In genomic region chr2:201126308-201127127, GRCh38 we compare ENCODE assay signal across 8 cellular contexts. TPM values are rescaled to one million over a fixed set of nuclear protein-coding genes. Genes with fewer than 3 reads are reported as not detected.
A peak's percentile ranks its signal among the peaks of the same experiment; 100 is the strongest.
DNase-seq lines count a peak whose midpoint lies in the region; ATAC-seq and TF ChIP-seq lines count a peak whose summit lies in the region.

No MANE protein-coding gene starts in this region.

- peak overlapping the region; percentile 70 for H3K27ac ChIP-seq in CD8-positive, alpha-beta memory T cell (ENCODE audit: low read depth, low read length)
- no peak overlapping the region for H3K27ac ChIP-seq in SJCRH30

- ATAC-seq in GM21619 (IDR thresholded peaks at IDR 0.05; ENCODE audit: unreplicated experiment), result peak; percentile 24
- no peak for ATAC-seq in T-cell (replicated peaks in 1 of 4)
- peak; percentile 4 for ATAC-seq in stimulated activated effector memory CD8-positive, alpha-beta T cell treated with anti-CD3 and anti-CD28 coated beads, Interleukin-12 subunit alpha, Interleukin-12 subunit beta, amount 100 ng/mL, for 72 hours

- H3K4me1 ChIP-seq in CD8-positive, alpha-beta memory T cell (ENCODE audit: insufficient read depth, low read length), result peaks cover 98% of the 10 kb centered on the region
- H3K4me1 ChIP-seq in SJCRH30, result peaks cover 46% of the 10 kb centered on the region

- POLR2A ChIA-PET in CD8-positive, alpha-beta memory T cell (lab: Charles Lee), result interaction anchor here (1.1 kb wide), 1 partner anchor 262 kb away, joined by 4 read pairs; the partner anchor contains the start of gene CLK1
- POLR2A ChIA-PET in T-cell (lab: Charles Lee), result interaction anchor here (0.6 to 1.6 kb wide), 8 partner anchors 16 to 545 kb away, joined by 3 to 8 read pairs (median 3); partner anchors contain the start of gene CLK1 (in 1 of the 2)

- no peak for DNase-seq in CD8-positive, alpha-beta memory T cell
- DNase-seq in T-cell (peak in 1 of 34 experiments; percentile 28), fibroblast of villous mesenchyme (ENCODE audit: low read depth) (peak; percentile 87), globus pallidus (ENCODE audit: low spot score) (no peak), SJCRH30 (no peak), OCI-M2 (lab: John Stamatoyannopoulos, UW; ENCODE audit: unreplicated experiment) (no peak)
- DNase-seq in stimulated activated effector memory CD8-positive, alpha-beta T cell treated with anti-CD3 and anti-CD28 coated beads, Interleukin-12 subunit alpha, Interleukin-12 subunit beta, amount 100 ng/mL, for 72 hours (ENCODE audit: low spot score in 2 of 2), result peak in 1 of 2 donors; percentile 56

- no peaks in the 10 kb centered on the region for H3K27me3 ChIP-seq in CD8-positive, alpha-beta memory T cell (ENCODE audit: insufficient read depth, low read length, poor library complexity, severe bottlenecking)
- no peaks in the 10 kb centered on the region for H3K27me3 ChIP-seq in SJCRH30

- H3K36me3 ChIP-seq in CD8-positive, alpha-beta memory T cell (ENCODE audit: insufficient read depth, low read length), result peaks cover 4% of the 10 kb centered on the region
- H3K36me3 ChIP-seq in SJCRH30, result no peaks in the 10 kb centered on the region

- H3K9me3 ChIP-seq in CD8-positive, alpha-beta memory T cell (ENCODE audit: low read length), result no peaks in the 10 kb centered on the region
- H3K9me3 ChIP-seq in SJCRH30 (replicated peaks), result no peaks in the 10 kb centered on the region

- no peak for TF ChIP-seq CTCF in fibroblast of villous mesenchyme (IDR thresholded peaks at IDR 0.05; ENCODE audit: insufficient read depth, low read depth, low read length)

- H3K4me3 Mint-ChIP-seq in CD8-positive, alpha-beta memory T cell, result peak overlapping the region; percentile 92 to 100 (median 95)
- peak overlapping the region; percentile 97 to 98 (median 98) for H3K4me3 Mint-ChIP-seq in T-cell
- peak overlapping the region; percentile 95 for H3K4me3 Mint-ChIP-seq in stimulated activated effector memory CD8-positive, alpha-beta T cell treated with anti-CD3 and anti-CD28 coated beads, Interleukin-12 subunit alpha, Interleukin-12 subunit beta, amount 100 ng/mL, for 72 hours

- CTCF ChIA-PET in CD8-positive, alpha-beta memory T cell (lab: Charles Lee), result interaction anchor here (0.9 to 2.4 kb wide), 5 partner anchors 11 to 57 kb away, joined by 3 to 9 read pairs (median 4); partner anchors contain the start of genes HYCC2 and NDUFB3
- CTCF ChIA-PET in T-cell (lab: Charles Lee), result interaction anchor here (0.9 to 1.5 kb wide), 9 partner anchors 10 to 106 kb away, joined by 3 to 8 read pairs (median 4); partner anchors contain the start of genes CFLAR (in 1 of the 2) and NDUFB3 (in 1 of the 2)

- peak overlapping the region; percentile 96 to 100 (median 98) for H3K27ac Mint-ChIP-seq in CD8-positive, alpha-beta memory T cell
- peak overlapping the region; percentile 99 to 100 for H3K27ac Mint-ChIP-seq in T-cell
- H3K27ac Mint-ChIP-seq in stimulated activated effector memory CD8-positive, alpha-beta T cell treated with anti-CD3 and anti-CD28 coated beads, Interleukin-12 subunit alpha, Interleukin-12 subunit beta, amount 100 ng/mL, for 72 hours, result peak overlapping the region; percentile 99

- H3K4me3 ChIP-seq in CD8-positive, alpha-beta memory T cell (ENCODE audit: low read length), result peak overlapping the region; percentile 52
- H3K4me3 ChIP-seq in fibroblast of villous mesenchyme (ENCODE audit: low read depth, low read length), result peak overlapping the region; percentile 31
- no peak overlapping the region for H3K4me3 ChIP-seq in SJCRH30

- H3K27me3 Mint-ChIP-seq in CD8-positive, alpha-beta memory T cell, result peaks cover 0 to 2% of the 10 kb centered on the region in 2 donors
- no peaks in the 10 kb centered on the region for H3K27me3 Mint-ChIP-seq in T-cell

- peaks cover 90 to 94% (median 94%) of the 10 kb centered on the region in 3 donors for H3K4me1 Mint-ChIP-seq in CD8-positive, alpha-beta memory T cell
- peaks cover 90 to 92% (median 91%) of the 10 kb centered on the region in 3 donors for H3K4me1 Mint-ChIP-seq in T-cell
- peaks cover 60% of the 10 kb centered on the region for H3K4me1 Mint-ChIP-seq in stimulated activated effector memory CD8-positive, alpha-beta T cell treated with anti-CD3 and anti-CD28 coated beads, Interleukin-12 subunit alpha, Interleukin-12 subunit beta, amount 100 ng/mL, for 72 hours

- H3K9me3 Mint-ChIP-seq in CD8-positive, alpha-beta memory T cell, result no peaks in the 10 kb centered on the region
- no peaks in the 10 kb centered on the region for H3K9me3 Mint-ChIP-seq in T-cell
- no peaks in the 10 kb centered on the region for H3K9me3 Mint-ChIP-seq in stimulated activated effector memory CD8-positive, alpha-beta T cell treated with anti-CD3 and anti-CD28 coated beads, Interleukin-12 subunit alpha, Interleukin-12 subunit beta, amount 100 ng/mL, for 72 hours

- H3K36me3 Mint-ChIP-seq in CD8-positive, alpha-beta memory T cell, result peaks cover 10 to 48% (median 16%) of the 10 kb centered on the region in 3 donors
- peaks cover 25% of the 10 kb centered on the region for H3K36me3 Mint-ChIP-seq in T-cell
- peaks cover 98% of the 10 kb centered on the region for H3K36me3 Mint-ChIP-seq in stimulated activated effector memory CD8-positive, alpha-beta T cell treated with anti-CD3 and anti-CD28 coated beads, Interleukin-12 subunit alpha, Interleukin-12 subunit beta, amount 100 ng/mL, for 72 hours

RNA-seq across cellular contexts. Expression of gene CFLAR, which starts 10.6 kb away (rescaled TPM):
- 100 to 1,000 TPM; 291 to 303 TPM for total RNA-seq in CD8-positive, alpha-beta memory T cell
- 172 TPM for polyA plus RNA-seq in CD8-positive, alpha-beta memory T cell
- total RNA-seq in T-cell (100 to 1,000 TPM; 188 to 217 (median 208) TPM), fibroblast of villous mesenchyme (65.1 and 143 TPM in 2 replicates)
- total RNA-seq in SJCRH30 (2014; rRNA removed; shearing (Covaris generic)), result 13.6 TPM in 2 replicates

RNA-seq across cellular contexts. Expression of gene NDUFB3, which starts 54.7 kb away (rescaled TPM):
- total RNA-seq in CD8-positive, alpha-beta memory T cell, result 100 to 1,000 TPM; 129 to 145 TPM
- 269 TPM for polyA plus RNA-seq in CD8-positive, alpha-beta memory T cell
- total RNA-seq in T-cell (10 to 100 TPM; 31.4 to 43.7 (median 38.8) TPM), fibroblast of villous mesenchyme (44.1 and 54.0 TPM in 2 replicates)
- 126 and 138 TPM in 2 replicates for total RNA-seq in SJCRH30 (2014; rRNA removed; shearing (Covaris generic))

RNA-seq across cellular contexts. Expression of gene HYCC2, which starts 55.0 kb away (rescaled TPM):
- 10 to 100 TPM; 25.5 to 27.7 TPM for total RNA-seq in CD8-positive, alpha-beta memory T cell
- polyA plus RNA-seq in CD8-positive, alpha-beta memory T cell, result 32.9 TPM
- total RNA-seq in T-cell (10 to 100 TPM; 29.5 to 44.6 (median 36.0) TPM), fibroblast of villous mesenchyme (11.3 and 17.7 TPM in 2 replicates)
- total RNA-seq in SJCRH30 (2014; rRNA removed; shearing (Covaris generic)), result 6.6 and 9.3 TPM in 2 replicates

RNA-seq across cellular contexts. Expression of gene CASP10, which starts 56.4 kb away (rescaled TPM):
- 1 to 10 TPM; 6.7 to 7.3 TPM for total RNA-seq in CD8-positive, alpha-beta memory T cell
- polyA plus RNA-seq in CD8-positive, alpha-beta memory T cell, result 8.1 TPM
- 10 to 100 TPM; 23.3 to 46.4 (median 29.2) TPM for total RNA-seq in T-cell
- 5.2 and 5.6 TPM in 2 replicates for total RNA-seq in fibroblast of villous mesenchyme
- total RNA-seq in SJCRH30 (2014; rRNA removed; shearing (Covaris generic)), result 1.0 and 1.1 TPM in 2 replicates

Comparison
In these comparisons a context has a peak if more than half of its experiments do, and no peak if none do; other contexts are left out.
1. ATAC-seq: peak in GM21619 (single experiment) and stimulated activated effector memory CD8-positive, alpha-beta T cell treated with anti-CD3 and anti-CD28 coated beads, Interleukin-12 subunit alpha, Interleukin-12 subunit beta, amount 100 ng/mL, for 72 hours (single experiment); none in T-cell (0 of 4).
2. Peak in every context shown above with its lines, with median percentiles within 50 percentile points of each other: H3K27ac Mint-ChIP-seq and H3K4me3 Mint-ChIP-seq.